In genomic region chr13:75687145-75687763, GRCh38 we compare ENCODE assay signal across 1 cellular context.
TF ChIP-seq lines count a peak whose summit lies in the region.

No MANE protein-coding gene starts in this region.

TF ChIP-seq in GM23338, 12 proteins besides CTCF, POLR2A, EP300 and RAD21 (continued from another document):
- TF ChIP-seq, protein P1, sequence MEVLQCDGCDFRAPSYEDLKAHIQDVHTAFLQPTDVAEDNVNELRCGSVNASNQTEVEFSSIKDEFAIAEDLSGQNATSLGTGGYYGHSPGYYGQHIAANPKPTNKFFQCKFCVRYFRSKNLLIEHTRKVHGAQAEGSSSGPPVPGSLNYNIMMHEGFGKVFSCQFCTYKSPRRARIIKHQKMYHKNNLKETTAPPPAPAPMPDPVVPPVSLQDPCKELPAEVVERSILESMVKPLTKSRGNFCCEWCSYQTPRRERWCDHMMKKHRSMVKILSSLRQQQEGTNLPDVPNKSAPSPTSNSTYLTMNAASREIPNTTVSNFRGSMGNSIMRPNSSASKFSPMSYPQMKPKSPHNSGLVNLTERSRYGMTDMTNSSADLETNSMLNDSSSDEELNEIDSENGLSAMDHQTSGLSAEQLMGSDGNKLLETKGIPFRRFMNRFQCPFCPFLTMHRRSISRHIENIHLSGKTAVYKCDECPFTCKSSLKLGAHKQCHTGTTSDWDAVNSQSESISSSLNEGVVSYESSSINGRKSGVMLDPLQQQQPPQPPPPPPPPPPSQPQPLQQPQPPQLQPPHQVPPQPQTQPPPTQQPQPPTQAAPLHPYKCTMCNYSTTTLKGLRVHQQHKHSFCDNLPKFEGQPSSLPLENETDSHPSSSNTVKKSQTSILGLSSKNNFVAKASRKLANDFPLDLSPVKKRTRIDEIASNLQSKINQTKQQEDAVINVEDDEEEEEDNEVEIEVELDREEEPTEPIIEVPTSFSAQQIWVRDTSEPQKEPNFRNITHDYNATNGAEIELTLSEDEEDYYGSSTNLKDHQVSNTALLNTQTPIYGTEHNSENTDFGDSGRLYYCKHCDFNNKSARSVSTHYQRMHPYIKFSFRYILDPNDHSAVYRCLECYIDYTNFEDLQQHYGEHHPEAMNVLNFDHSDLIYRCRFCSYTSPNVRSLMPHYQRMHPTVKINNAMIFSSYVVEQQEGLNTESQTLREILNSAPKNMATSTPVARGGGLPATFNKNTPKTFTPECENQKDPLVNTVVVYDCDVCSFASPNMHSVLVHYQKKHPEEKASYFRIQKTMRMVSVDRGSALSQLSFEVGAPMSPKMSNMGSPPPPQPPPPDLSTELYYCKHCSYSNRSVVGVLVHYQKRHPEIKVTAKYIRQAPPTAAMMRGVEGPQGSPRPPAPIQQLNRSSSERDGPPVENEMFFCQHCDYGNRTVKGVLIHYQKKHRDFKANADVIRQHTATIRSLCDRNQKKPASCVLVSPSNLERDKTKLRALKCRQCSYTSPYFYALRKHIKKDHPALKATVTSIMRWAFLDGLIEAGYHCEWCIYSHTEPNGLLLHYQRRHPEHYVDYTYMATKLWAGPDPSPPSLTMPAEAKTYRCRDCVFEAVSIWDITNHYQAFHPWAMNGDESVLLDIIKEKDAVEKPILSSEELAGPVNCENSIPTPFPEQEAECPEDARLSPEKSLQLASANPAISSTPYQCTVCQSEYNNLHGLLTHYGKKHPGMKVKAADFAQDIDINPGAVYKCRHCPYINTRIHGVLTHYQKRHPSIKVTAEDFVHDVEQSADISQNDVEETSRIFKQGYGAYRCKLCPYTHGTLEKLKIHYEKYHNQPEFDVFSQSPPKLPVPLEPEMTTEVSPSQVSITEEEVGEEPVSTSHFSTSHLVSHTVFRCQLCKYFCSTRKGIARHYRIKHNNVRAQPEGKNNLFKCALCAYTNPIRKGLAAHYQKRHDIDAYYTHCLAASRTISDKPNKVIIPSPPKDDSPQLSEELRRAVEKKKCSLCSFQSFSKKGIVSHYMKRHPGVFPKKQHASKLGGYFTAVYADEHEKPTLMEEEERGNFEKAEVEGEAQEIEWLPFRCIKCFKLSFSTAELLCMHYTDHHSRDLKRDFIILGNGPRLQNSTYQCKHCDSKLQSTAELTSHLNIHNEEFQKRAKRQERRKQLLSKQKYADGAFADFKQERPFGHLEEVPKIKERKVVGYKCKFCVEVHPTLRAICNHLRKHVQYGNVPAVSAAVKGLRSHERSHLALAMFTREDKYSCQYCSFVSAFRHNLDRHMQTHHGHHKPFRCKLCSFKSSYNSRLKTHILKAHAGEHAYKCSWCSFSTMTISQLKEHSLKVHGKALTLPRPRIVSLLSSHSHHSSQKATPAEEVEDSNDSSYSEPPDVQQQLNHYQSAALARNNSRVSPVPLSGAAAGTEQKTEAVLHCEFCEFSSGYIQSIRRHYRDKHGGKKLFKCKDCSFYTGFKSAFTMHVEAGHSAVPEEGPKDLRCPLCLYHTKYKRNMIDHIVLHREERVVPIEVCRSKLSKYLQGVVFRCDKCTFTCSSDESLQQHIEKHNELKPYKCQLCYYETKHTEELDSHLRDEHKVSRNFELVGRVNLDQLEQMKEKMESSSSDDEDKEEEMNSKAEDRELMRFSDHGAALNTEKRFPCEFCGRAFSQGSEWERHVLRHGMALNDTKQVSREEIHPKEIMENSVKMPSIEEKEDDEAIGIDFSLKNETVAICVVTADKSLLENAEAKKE (CRISPR knock-in tag; IDR thresholded peaks at IDR 0.05) = no peak
